ENCODE assay signal across 1 cellular context in genomic region chr12:2242206-2242605, GRCh38.
TF ChIP-seq lines count a peak whose summit lies in the region.

No MANE protein-coding gene starts in this region.

TF ChIP-seq in GM23338, 12 proteins besides CTCF, POLR2A, EP300 and RAD21 (continued from another document):
- TF ChIP-seq REST (IDR thresholded peaks at IDR 0.05; ENCODE audit: unreplicated experiment) (no peak), JUNB (IDR thresholded peaks at IDR 0.05; ENCODE audit: unreplicated experiment) (no peak), POLR2AphosphoS5 (IDR thresholded peaks at IDR 0.05; ENCODE audit: low read depth) (no peak), EZH2phosphoT487 (IDR thresholded peaks at IDR 0.05; ENCODE audit: unreplicated experiment) (no peak)
